ENCODE assay signal across 8 cellular contexts in the genomic region with DNA sequence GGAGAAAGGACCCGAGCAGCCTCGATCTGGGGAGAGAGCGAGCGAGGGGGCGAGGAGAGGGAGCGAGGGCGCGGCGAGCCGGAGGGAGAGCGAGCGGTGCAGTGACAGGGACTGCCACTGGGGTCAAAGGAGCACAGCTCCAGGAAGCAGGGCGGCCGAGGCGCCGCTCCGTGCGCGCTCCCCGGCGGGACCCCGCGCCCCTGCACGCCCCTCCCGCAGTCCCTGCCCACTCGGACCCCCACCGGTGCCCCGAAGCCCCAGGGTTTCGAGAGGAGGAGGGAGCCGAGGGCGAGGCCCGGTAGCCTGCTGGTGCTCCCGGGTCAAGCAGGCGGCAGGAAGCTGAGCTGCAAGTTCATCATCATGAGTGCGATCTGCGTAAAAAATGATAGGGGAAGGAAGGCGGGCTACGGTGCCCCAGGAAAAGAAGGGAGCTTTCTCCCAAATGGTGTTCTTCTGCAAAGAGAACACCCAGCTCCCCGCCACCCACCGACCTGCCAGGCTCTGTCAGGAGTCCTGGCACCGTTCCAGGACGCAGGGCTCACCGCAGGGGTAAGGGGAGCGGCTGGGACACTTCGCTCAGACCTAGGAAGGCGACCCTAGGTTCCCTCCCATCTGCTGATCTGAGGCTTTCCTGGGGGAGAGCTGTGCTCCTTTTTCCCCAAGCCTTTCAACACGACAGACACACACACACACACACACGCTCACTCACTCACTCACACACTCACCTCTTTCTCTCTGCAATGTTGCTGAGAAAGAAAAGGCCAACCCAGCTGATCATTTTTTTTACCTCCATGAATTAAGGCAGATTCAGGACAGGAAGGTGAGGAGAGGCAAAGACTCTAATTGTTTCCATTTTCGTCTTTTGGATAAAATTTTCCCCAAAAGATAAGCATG. TPM values are rescaled to one million over a fixed set of nuclear protein-coding genes. Genes with fewer than 3 reads are reported as not detected.
DNase-seq lines count a peak whose midpoint lies in the region; ATAC-seq and TF ChIP-seq lines count a peak whose summit lies in the region.

A gene with protein sequence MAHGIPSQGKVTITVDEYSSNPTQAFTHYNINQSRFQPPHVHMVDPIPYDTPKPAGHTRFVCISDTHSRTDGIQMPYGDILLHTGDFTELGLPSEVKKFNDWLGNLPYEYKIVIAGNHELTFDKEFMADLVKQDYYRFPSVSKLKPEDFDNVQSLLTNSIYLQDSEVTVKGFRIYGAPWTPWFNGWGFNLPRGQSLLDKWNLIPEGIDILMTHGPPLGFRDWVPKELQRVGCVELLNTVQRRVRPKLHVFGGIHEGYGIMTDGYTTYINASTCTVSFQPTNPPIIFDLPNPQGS (minus strand): TSS at position 103 of the 894 bp plus-strand sequence. CDS start 5,980 bp downstream, outside the sequence.

- H3K9me2 ChIP-seq in SK-N-SH (no peaks in the 10 kb centered on the region), OCI-LY7 (ENCODE audit: insufficient read depth, low read length) (no peaks in the 10 kb centered on the region)

- no peak within 1 kb of the TSS for H3K9ac ChIP-seq in SK-N-SH

- 15% methylated on average over 21 of the region's 49 CpGs for WGBS in SK-N-SH (ENCODE audit: low lambda C conversion rate)

- 0 out of 2 replicates have a peak, but pooled peaks have one; percentile 11 for TF ChIP-seq RAD21 in SK-N-SH (IDR thresholded peaks at IDR 0.05; ENCODE audit: low read length)

- no peak within 1 kb of the TSS for H3K27ac Mint-ChIP-seq in effector memory CD8-positive, alpha-beta T cell
- H3K27ac Mint-ChIP-seq in mesothelial cell of epicardium, result peak within 1 kb of the TSS; percentile 91
- H3K27ac Mint-ChIP-seq in type B pancreatic cell, result peak within 1 kb of the TSS; percentile 65

- peaks cover 0 to 6% of the 10 kb centered on the region in 2 donors for H3K9me3 Mint-ChIP-seq in effector memory CD8-positive, alpha-beta T cell
- H3K9me3 Mint-ChIP-seq in mesothelial cell of epicardium (no peaks in the 10 kb centered on the region), type B pancreatic cell (no peaks in the 10 kb centered on the region)

- no peaks in the 10 kb centered on the region for H3K36me3 Mint-ChIP-seq in effector memory CD8-positive, alpha-beta T cell (ENCODE audit: insufficient read depth)
- no peaks in the 10 kb centered on the region for H3K36me3 Mint-ChIP-seq in mesothelial cell of epicardium
- peaks cover 3% of the 10 kb centered on the region for H3K36me3 Mint-ChIP-seq in type B pancreatic cell

- H3K9me3 ChIP-seq in SK-N-SH (no peaks in the 10 kb centered on the region), OCI-LY7 (ENCODE audit: low read length) (no peaks in the 10 kb centered on the region)

- TF ChIP-seq EP300 in SK-N-SH (IDR thresholded peaks at IDR 0.05; ENCODE audit: borderline replicate concordance in 1 of 2, low read depth in 1 of 2, low read length in 1 of 2), result no peak

- H3K4me1 Mint-ChIP-seq in effector memory CD8-positive, alpha-beta T cell (ENCODE audit: low read depth in 2 of 2), result peaks cover 0 to 5% of the 10 kb centered on the region in 2 donors
- peaks cover 57% of the 10 kb centered on the region for H3K4me1 Mint-ChIP-seq in mesothelial cell of epicardium
- peaks cover 38% of the 10 kb centered on the region for H3K4me1 Mint-ChIP-seq in type B pancreatic cell (ENCODE audit: unreplicated experiment)

- H3K27me3 ChIP-seq in SK-N-SH (ENCODE audit: insufficient read depth), result peaks cover 32% of the 10 kb centered on the region

- POLR2A ChIA-PET in SK-N-SH (lab: Yijun Ruan, JAX), result interaction anchor here (0.6 to 1.3 kb wide), 3 partner anchors 49 to 275 kb away, joined by 3 to 6 read pairs (median 6); no protein-coding TSS in a partner anchor
- POLR2A ChIA-PET in OCI-LY7 (lab: Charles Lee), result no interaction called here

- TF ChIP-seq CTCF in C4-2B (conservative IDR thresholded peaks at IDR 0.05), result peak; percentile 39
- TF ChIP-seq CTCF in SK-N-SH (IDR thresholded peaks at IDR 0.05), result no peak; the same call in none of the 2 replicates
- TF ChIP-seq CTCF in mesothelial cell of epicardium (IDR thresholded peaks at IDR 0.05; ENCODE audit: unreplicated experiment), result peak; percentile 40
- peak; percentile 78 for TF ChIP-seq CTCF in type B pancreatic cell (conservative IDR thresholded peaks at IDR 0.05)
- TF ChIP-seq CTCF in OCI-LY7 (conservative IDR thresholded peaks at IDR 0.05; ENCODE audit: low read length), result no peak

- no peaks in the 10 kb centered on the region for H4K20me1 ChIP-seq in SK-N-SH (ENCODE audit: insufficient read depth)
- no peaks in the 10 kb centered on the region for H4K20me1 ChIP-seq in OCI-LY7 (ENCODE audit: insufficient read depth, low read length)

- H2AFZ ChIP-seq in SK-N-SH (ENCODE audit: low read depth), result peak within 1 kb of the TSS; percentile 84
- no peak within 1 kb of the TSS for H2AFZ ChIP-seq in OCI-LY7 (ENCODE audit: low read length)

- no peaks in the 10 kb centered on the region for H3K79me2 ChIP-seq in SK-N-SH (ENCODE audit: insufficient read depth)
- H3K79me2 ChIP-seq in OCI-LY7 (ENCODE audit: insufficient read depth, low read depth, low read length), result no peaks in the 10 kb centered on the region

- H3K36me3 ChIP-seq in SK-N-SH (replicated peaks in 1 of 2; ENCODE audit: control insufficient read depth in 1 of 2, insufficient read depth in 2 of 2, low read length in 1 of 2) (no peaks in the 10 kb centered on the region), OCI-LY7 (ENCODE audit: insufficient read depth, low read length) (no peaks in the 10 kb centered on the region)

- intact Hi-C loops in OCI-LY7 (cut with micrococcal nuclease; ENCODE audit: unreplicated experiment), result loop anchor here (10.0 kb wide), 1 partner anchor 1438 kb away; no protein-coding TSS in a partner anchor

- H3F3A ChIP-seq in SK-N-SH (replicated peaks; ENCODE audit: insufficient read depth), result no peaks in the 10 kb centered on the region

- peak within 1 kb of the TSS; percentile 86 for H3K4me2 ChIP-seq in SK-N-SH
- H3K4me2 ChIP-seq in OCI-LY7 (ENCODE audit: low read length), result no peak within 1 kb of the TSS

- DNase-seq in SK-N-SH, result peak; percentile 91
- peak in 1 of 3 experiments; percentile 7 for DNase-seq in effector memory CD8-positive, alpha-beta T cell
- peak; percentile 50 to 70 for DNase-seq in mesothelial cell of epicardium (ENCODE audit: low spot score in 2 of 2, unreplicated experiment in 2 of 2)
- peak; percentile 78 for DNase-seq in type B pancreatic cell (ENCODE audit: extremely low spot score, unreplicated experiment)
- DNase-seq in OCI-LY7 (ENCODE audit: low spot score), result no peak

- H3K4me3 Mint-ChIP-seq in effector memory CD8-positive, alpha-beta T cell, result peak within 1 kb of the TSS; percentile 31 to 51
- H3K4me3 Mint-ChIP-seq in mesothelial cell of epicardium, result peak within 1 kb of the TSS; percentile 69
- H3K4me3 Mint-ChIP-seq in type B pancreatic cell, result peak within 1 kb of the TSS; percentile 91

- ATAC-seq in GM18858 (IDR thresholded peaks at IDR 0.05; ENCODE audit: unreplicated experiment), result peak; percentile 91
- peak; percentile 92 for ATAC-seq in HG03039 (IDR thresholded peaks at IDR 0.05; ENCODE audit: unreplicated experiment)
- peak; percentile 82 for ATAC-seq in effector memory CD8-positive, alpha-beta T cell (replicated peaks)

- H3K27ac ChIP-seq in C4-2B (no peak within 1 kb of the TSS), SK-N-SH (ENCODE audit: low read depth in 2 of 2, low read length in 1 of 2) (peak within 1 kb of the TSS in 1 of 2 experiments; percentile 83; a peak in 2 of 4 replicates), OCI-LY7 (ENCODE audit: low read depth, low read length, poor library complexity, severe bottlenecking) (no peak within 1 kb of the TSS)

- CTCF ChIA-PET in SK-N-SH (lab: Yijun Ruan, JAX) (interaction anchor here (0.9 to 3.3 kb wide), 23 partner anchors 8 to 331 kb away, joined by 3 to 9 read pairs (median 4); no protein-coding TSS in a partner anchor), OCI-LY7 (lab: Charles Lee; ENCODE audit: unreplicated experiment) (no interaction called here)

- no TSS peak for BruUV-seq in OCI-LY7 (replicated peaks; lab: Mats Ljungman, UMichigan)

- H3K4me3 ChIP-seq in SK-N-SH (ENCODE audit: low read depth in 2 of 2, low read length in 1 of 2), result peak within 1 kb of the TSS; percentile 53 to 64
- H3K4me3 ChIP-seq in OCI-LY7 (ENCODE audit: low read depth, low read length, poor library complexity, severe bottlenecking), result no peak within 1 kb of the TSS

- H3K27me3 Mint-ChIP-seq in effector memory CD8-positive, alpha-beta T cell, result peaks cover 29 to 40% of the 10 kb centered on the region in 2 donors
- H3K27me3 Mint-ChIP-seq in mesothelial cell of epicardium (ENCODE audit: low read depth), result no peaks in the 10 kb centered on the region
- peaks cover 50% of the 10 kb centered on the region for H3K27me3 Mint-ChIP-seq in type B pancreatic cell

- H3K4me1 ChIP-seq in SK-N-SH (ENCODE audit: control insufficient read depth in 1 of 2, insufficient read depth in 2 of 2, low read depth in 1 of 2, low read length in 1 of 2), result peaks cover 4 to 10% of the 10 kb centered on the region in 2 experiments; a peak in 3 of 4 replicates
- H3K4me1 ChIP-seq in OCI-LY7 (ENCODE audit: insufficient read depth, low read length, poor library complexity, severe bottlenecking), result no peaks in the 10 kb centered on the region

TF ChIP-seq in SK-N-SH, 30 proteins besides CTCF, POLR2A, EP300 and RAD21:
- TF ChIP-seq MXI1 (IDR thresholded peaks at IDR 0.05; ENCODE audit: low read depth, low read length) (peak; percentile 38; the same call in 1 of the 2 replicates), FOXM1 (IDR thresholded peaks at IDR 0.05; ENCODE audit: low read depth) (no peak)

RNA-seq across cellular contexts. Expression of the gene that starts here (rescaled TPM):
- polyA plus RNA-seq in SK-N-SH (2012; rRNA removed), result 0.05 and 0.10 TPM in 2 replicates
- 0.22 and 0.62 TPM in 2 replicates for polyA plus RNA-seq in SK-N-SH (2012; cell fraction: cytosol; rRNA removed)
- polyA plus RNA-seq in SK-N-SH (2012; cell fraction: nucleus; rRNA removed), result 0.18 and 0.21 TPM in 2 replicates
- total RNA-seq in mesothelial cell of epicardium (163 to 179 TPM (median 166 TPM) in 3 replicates), type B pancreatic cell (ENCODE audit: low replicate concordance) (16.8 and 63.9 TPM in 2 replicates), OCI-LY7 (2022) (not detected in 2 replicates)
- total RNA-seq in OCI-LY7 (2014; rRNA removed; shearing (Covaris generic)), result not detected in 2 replicates

Comparison
In these comparisons a context has a peak if more than half of its experiments do, and no peak if none do; other contexts are left out.
1. RNA of the gene that starts here (total RNA-seq): 163 to 179 TPM in mesothelial cell of epicardium and 16.8 to 63.9 TPM in type B pancreatic cell; not detected in OCI-LY7; every median in the first group is over 10 times any median in the second.
2. Peak in DNase-seq, H3K4me3 ChIP-seq and H3K4me2 ChIP-seq in SK-N-SH; RNA of the gene not detected or under 1 TPM.
3. CTCF ChIP-seq: peak in C4-2B (single experiment), mesothelial cell of epicardium (single experiment) and type B pancreatic cell (single experiment); none in SK-N-SH (single experiment) and OCI-LY7 (single experiment).
4. H3K27ac Mint-ChIP-seq: peak in mesothelial cell of epicardium (single experiment) and type B pancreatic cell (single experiment); none in effector memory CD8-positive, alpha-beta T cell (0 of 2).
5. H3K4me3 Mint-ChIP-seq: peak in every context shown above with its lines; median percentile 91 in type B pancreatic cell; 69 in mesothelial cell of epicardium; 41 in effector memory CD8-positive, alpha-beta T cell.
6. Peak in every context shown above with its lines, with median percentiles within 50 percentile points of each other: ATAC-seq.